Comparison of ENCODE assay signal across 8 cellular contexts in genomic region chrX:149940015-149940716, GRCh38.
DNase-seq lines count a peak whose midpoint lies in the region; ATAC-seq lines count a peak whose summit lies in the region.

No MANE protein-coding gene starts in this region.

- H2AFZ ChIP-seq in ACC112 (ENCODE audit: low read length, unreplicated experiment) = no peak overlapping the region

- H3K9ac ChIP-seq in iPS-15b (ENCODE audit: low read depth, low read length) = peak overlapping the region; percentile 24

- no peaks in the 10 kb centered on the region for H3K9me3 ChIP-seq in iPS-15b (ENCODE audit: control insufficient read depth, insufficient read depth, low read length)

- ATAC-seq in GM18858 (IDR thresholded peaks at IDR 0.05; ENCODE audit: unreplicated experiment) (peak; percentile 33), HG03066 (IDR thresholded peaks at IDR 0.05; ENCODE audit: low read depth, unreplicated experiment) (peak; percentile 46)

- peak overlapping the region; percentile 78 for H3K4me3 ChIP-seq in ACC112 (ENCODE audit: low read depth, low read length)
- peak overlapping the region; percentile 72 for H3K4me3 ChIP-seq in iPS-15b (ENCODE audit: low read depth, low read length)
- H3K4me3 ChIP-seq in skeletal muscle cell (ENCODE audit: low read depth, low read length) = peak overlapping the region; percentile 50

- H3K27ac ChIP-seq in ACC112 (ENCODE audit: low read depth, low read length) = peak overlapping the region; percentile 98

- H3K79me2 ChIP-seq in ACC112 (ENCODE audit: control insufficient read depth, insufficient read depth, low read length, unreplicated experiment) = peaks cover 11% of the 10 kb centered on the region

- H3K4me1 ChIP-seq in ACC112 (ENCODE audit: control insufficient read depth, insufficient read depth, low read length, unreplicated experiment) = no peaks in the 10 kb centered on the region
- H3K4me1 ChIP-seq in iPS-15b (ENCODE audit: control insufficient read depth, insufficient read depth, low read length) = no peaks in the 10 kb centered on the region

- H3K36me3 ChIP-seq in ACC112 (ENCODE audit: insufficient read depth, low read length) (no peaks in the 10 kb centered on the region), iPS-15b (ENCODE audit: control insufficient read depth, insufficient read depth, low read length) (no peaks in the 10 kb centered on the region)

- H3K27me3 ChIP-seq in ACC112 (ENCODE audit: insufficient read depth, low read length) (no peaks in the 10 kb centered on the region), iPS-15b (ENCODE audit: control insufficient read depth, insufficient read depth, low read length) (no peaks in the 10 kb centered on the region)

- DNase-seq in NCI-H2107 treated with DMSO at 0.1 percent for 48 hours (lab: John Stamatoyannopoulos, UW; ENCODE audit: unreplicated experiment) = peak; percentile 88
- peak; percentile 94 for DNase-seq in UCSD-AML1 (lab: John Stamatoyannopoulos, UW; ENCODE audit: unreplicated experiment)
- DNase-seq in brain pericyte (ENCODE audit: low read depth, low spot score) = peak; percentile 94
- DNase-seq in skeletal muscle cell (ENCODE audit: low read depth) = peak; percentile 97

Comparison
In these comparisons a context has a peak if more than half of its experiments do, and no peak if none do; other contexts are left out.
1. Peak in every context shown above with its lines: DNase-seq, ATAC-seq, H3K4me3 ChIP-seq and H3K27ac ChIP-seq.